Comparison of ENCODE assay signal across 10 cellular contexts in the genomic region with DNA sequence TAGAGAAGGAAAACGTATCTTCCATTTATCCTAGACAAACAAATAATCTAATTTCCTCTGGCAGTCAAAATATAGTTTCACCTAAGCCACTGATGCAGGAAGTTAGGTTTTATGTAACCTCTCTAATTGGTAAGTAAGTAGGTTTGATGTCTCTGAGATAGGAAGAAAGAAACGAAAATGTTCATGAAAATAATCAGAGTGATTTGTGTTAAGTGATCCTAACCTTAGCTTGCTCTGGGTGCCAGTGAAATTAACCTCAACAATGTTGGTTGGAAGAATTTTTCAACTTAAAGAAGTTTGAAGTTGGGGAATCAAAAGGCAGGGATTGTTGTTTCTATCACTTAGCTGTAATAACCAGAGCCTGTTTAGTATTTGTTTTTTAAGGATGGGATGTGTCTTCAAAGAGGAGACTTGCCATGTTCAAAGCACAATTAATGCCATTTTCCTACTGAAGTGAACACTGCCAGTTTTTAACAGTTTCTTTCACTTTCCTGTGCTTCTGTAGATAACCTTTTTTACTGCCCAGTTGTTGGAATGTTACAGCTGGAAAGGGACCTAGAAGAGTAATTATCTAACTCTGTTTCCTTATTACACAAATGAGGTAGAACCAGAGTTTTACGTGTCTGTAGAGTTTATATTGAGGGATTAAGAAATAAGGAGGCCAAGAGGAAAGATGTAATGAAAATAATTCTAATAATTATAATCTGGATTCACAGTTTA. TPM values are rescaled to one million over a fixed set of nuclear protein-coding genes. Genes with fewer than 3 reads are reported as not detected.
A peak's percentile ranks its signal among the peaks of the same experiment; 100 is the strongest.
DNase-seq lines count a peak whose midpoint lies in the region; ATAC-seq, FAIRE-seq and TF ChIP-seq lines count a peak whose summit lies in the region.
"Had no signal": no experiment of that assay in that cellular context is flagged by ENCODE, and none has a peak within 500 bp of the region (broad histone marks: within the 10 kb centered on the region; RNA-seq: fewer than 3 reads in every experiment).

No MANE protein-coding gene starts in this region.

- POLR2A ChIA-PET in OCI-LY7 (lab: Charles Lee), result interaction anchor here (1.1 to 3.2 kb wide), 15 partner anchors 8 to 156 kb away, joined by 3 to 29 read pairs (median 4); partner anchors contain the start of genes DCLRE1B and HIPK1

- intact Hi-C loops in OCI-LY7 (cut with micrococcal nuclease; ENCODE audit: unreplicated experiment), result loop anchor here (2.0 to 10.0 kb wide), 3 partner anchors 135 to 993 kb away; partner anchors contain the start of genes CSDE1, RSBN1 and SLC16A1

- H3K79me2 ChIP-seq in OCI-LY7 (ENCODE audit: insufficient read depth, low read depth, low read length) (peaks cover 98% of the 10 kb centered on the region), osteoblast (ENCODE audit: insufficient read depth, low read length) (peaks cover 83% of the 10 kb centered on the region)

- CTCF ChIA-PET in OCI-LY7 (lab: Charles Lee; ENCODE audit: unreplicated experiment), result interaction anchor here (0.6 to 1.2 kb wide), 2 partner anchors 77 to 247 kb away, joined by 3 read pairs; no protein-coding TSS in a partner anchor

- H4K20me1 ChIP-seq in OCI-LY7 (ENCODE audit: insufficient read depth, low read length) (no peaks in the 10 kb centered on the region), osteoblast (ENCODE audit: insufficient read depth, low read length) (no peaks in the 10 kb centered on the region)

- H3K4me1 ChIP-seq in CD4-positive, CD25-positive, alpha-beta regulatory T cell (ENCODE audit: control insufficient read depth, insufficient read depth, low read length, poor library complexity, severe bottlenecking), result peaks cover 43% of the 10 kb centered on the region
- H3K4me1 ChIP-seq in OCI-LY7 (ENCODE audit: insufficient read depth, low read length, poor library complexity, severe bottlenecking) (peaks cover 52% of the 10 kb centered on the region), osteoblast (ENCODE audit: insufficient read depth, low read length) (peaks cover 4% of the 10 kb centered on the region)
- H3K4me1 ChIP-seq in effector memory CD4-positive, alpha-beta T cell (ENCODE audit: control insufficient read depth, insufficient read depth, low read length, poor library complexity, severe bottlenecking), result peaks cover 33% of the 10 kb centered on the region

- H3K36me3 Mint-ChIP-seq in CD4-positive, CD25-positive, alpha-beta regulatory T cell, result peaks cover 4% of the 10 kb centered on the region

- no peaks in the 10 kb centered on the region for H3K27me3 Mint-ChIP-seq in CD4-positive, CD25-positive, alpha-beta regulatory T cell

- no TSS peak for BruUV-seq in OCI-LY7 (replicated peaks; lab: Mats Ljungman, UMichigan)

- H3K4me3 Mint-ChIP-seq in CD4-positive, CD25-positive, alpha-beta regulatory T cell, result peak overlapping the region; percentile 50 to 88 (median 80)

- peak overlapping the region; percentile 69 for H3K4me2 ChIP-seq in OCI-LY7 (ENCODE audit: low read length)
- peak overlapping the region; percentile 31 for H3K4me2 ChIP-seq in osteoblast (ENCODE audit: insufficient read depth, low read length)

- peak in 2 of 3 donors; percentile 49 to 50 for DNase-seq in CD4-positive, CD25-positive, alpha-beta regulatory T cell
- DNase-seq in OCI-LY7 (ENCODE audit: low spot score), result peak; percentile 29
- no peak for DNase-seq in effector memory CD4-positive, alpha-beta T cell
- no peak for DNase-seq in osteoblast (ENCODE audit: insufficient read length, low spot score, missing footprints)
- no peak for DNase-seq in NCI-H1105 (lab: John Stamatoyannopoulos, UW)
- DNase-seq in D721Med (ENCODE audit: insufficient read length, low spot score), result no peak
- DNase-seq in inferior parietal cortex (ENCODE audit: extremely low spot score), result no peak
- DNase-seq: Calu3, testis had no signal

- H3K27ac ChIP-seq in CD4-positive, CD25-positive, alpha-beta regulatory T cell (ENCODE audit: insufficient read depth, low read length, poor library complexity, severe bottlenecking), result peak overlapping the region; percentile 82
- peak overlapping the region; percentile 88 for H3K27ac ChIP-seq in OCI-LY7 (ENCODE audit: low read depth, low read length, poor library complexity, severe bottlenecking)
- H3K27ac ChIP-seq in effector memory CD4-positive, alpha-beta T cell (ENCODE audit: insufficient read depth, low read length, poor library complexity, severe bottlenecking), result peak overlapping the region; percentile 72
- H3K27ac ChIP-seq in osteoblast (ENCODE audit: low read depth, low read length), result no peak overlapping the region

- no peak for FAIRE-seq in D721Med (lab: Jason Lieb, UNC)

- peak; percentile 58 to 64 for ATAC-seq in CD4-positive, CD25-positive, alpha-beta regulatory T cell (ENCODE audit: low read depth in 2 of 2)
- ATAC-seq in GM19455 (IDR thresholded peaks at IDR 0.05; ENCODE audit: unreplicated experiment), result no peak

- H3K9me3 ChIP-seq in CD4-positive, CD25-positive, alpha-beta regulatory T cell (ENCODE audit: control insufficient read depth in 2 of 2, low read length in 2 of 2), result no peaks in the 10 kb centered on the region
- H3K9me3 ChIP-seq in OCI-LY7 (ENCODE audit: low read length), result peaks cover 21% of the 10 kb centered on the region; the same call in 1 of the 2 replicates
- no peaks in the 10 kb centered on the region for H3K9me3 ChIP-seq in effector memory CD4-positive, alpha-beta T cell (ENCODE audit: control insufficient read depth, low read length)
- H3K9me3 ChIP-seq in osteoblast (ENCODE audit: low read depth, low read length), result no peaks in the 10 kb centered on the region
- H3K9me3 ChIP-seq: testis had no signal

- peaks cover 29 to 82% (median 62%) of the 10 kb centered on the region in 4 donors for H3K4me1 Mint-ChIP-seq in CD4-positive, CD25-positive, alpha-beta regulatory T cell

- H3K27ac Mint-ChIP-seq in CD4-positive, CD25-positive, alpha-beta regulatory T cell, result peak overlapping the region; percentile 88 to 97 (median 93)

- peaks cover 20% of the 10 kb centered on the region for H3K36me3 ChIP-seq in CD4-positive, CD25-positive, alpha-beta regulatory T cell (ENCODE audit: control insufficient read depth, insufficient read depth, low read length)
- H3K36me3 ChIP-seq in OCI-LY7 (ENCODE audit: insufficient read depth, low read length) (peaks cover 45% of the 10 kb centered on the region), osteoblast (ENCODE audit: insufficient read depth, low read length) (no peaks in the 10 kb centered on the region)
- H3K36me3 ChIP-seq in effector memory CD4-positive, alpha-beta T cell (ENCODE audit: control insufficient read depth, insufficient read depth, low read length), result peaks cover 5% of the 10 kb centered on the region

- H2AFZ ChIP-seq in OCI-LY7 (ENCODE audit: low read length) (peak overlapping the region; percentile 4; the same call in 1 of the 2 replicates), osteoblast (ENCODE audit: low read length) (no peak overlapping the region)

- no peaks in the 10 kb centered on the region for H3K9me3 Mint-ChIP-seq in CD4-positive, CD25-positive, alpha-beta regulatory T cell

- H3K27me3 ChIP-seq in CD4-positive, CD25-positive, alpha-beta regulatory T cell (ENCODE audit: control insufficient read depth, insufficient read depth, low read length), result no peaks in the 10 kb centered on the region
- H3K27me3 ChIP-seq in effector memory CD4-positive, alpha-beta T cell (replicated peaks; ENCODE audit: control insufficient read depth, insufficient read depth, low read length, poor library complexity, severe bottlenecking), result no peaks in the 10 kb centered on the region
- no peaks in the 10 kb centered on the region for H3K27me3 ChIP-seq in osteoblast (ENCODE audit: insufficient read depth, low read length)
- H3K27me3 ChIP-seq: testis had no signal

- H3K9me2 ChIP-seq in OCI-LY7 (ENCODE audit: insufficient read depth, low read length), result no peaks in the 10 kb centered on the region

- H3K4me3 ChIP-seq in CD4-positive, CD25-positive, alpha-beta regulatory T cell (ENCODE audit: low read depth, low read length), result peak overlapping the region; percentile 75
- H3K4me3 ChIP-seq in OCI-LY7 (ENCODE audit: low read depth, low read length, poor library complexity, severe bottlenecking), result peak overlapping the region; percentile 50
- peak overlapping the region; percentile 29 for H3K4me3 ChIP-seq in effector memory CD4-positive, alpha-beta T cell (ENCODE audit: insufficient read depth, low read depth, low read length, poor library complexity, severe bottlenecking)
- H3K4me3 ChIP-seq in osteoblast (ENCODE audit: insufficient read depth, low read length), result no peak overlapping the region
- H3K4me3 ChIP-seq: testis had no signal

- TF ChIP-seq CTCF in OCI-LY7 (conservative IDR thresholded peaks at IDR 0.05; ENCODE audit: low read length) (no peak), osteoblast (IDR thresholded peaks at IDR 0.05; ENCODE audit: extremely low read depth, low read depth, low read length) (no peak), D721Med (IDR thresholded peaks at IDR 0.05; ENCODE audit: insufficient read depth, missing control alignments) (no peak)

RNA-seq across cellular contexts. Expression of gene HIPK1, which starts 18.4 kb away (rescaled TPM):
- total RNA-seq in CD4-positive, CD25-positive, alpha-beta regulatory T cell, result 189 TPM
- 10 to 100 TPM in 2 of 4 donors, 1 to 10 TPM in 2; 8.6 to 12.5 (median 11.0) TPM for polyA plus RNA-seq in CD4-positive, CD25-positive, alpha-beta regulatory T cell
- total RNA-seq in OCI-LY7 (2014; rRNA removed; shearing (Covaris generic)), result 17.3 and 20.4 TPM in 2 replicates
- total RNA-seq in OCI-LY7 (2022) (50.2 and 52.6 TPM in 2 replicates), osteoblast (22.7 and 23.9 TPM in 2 replicates)

RNA-seq across cellular contexts. Expression of gene OLFML3, which starts 31.7 kb away (rescaled TPM):
- 0.64 TPM for total RNA-seq in CD4-positive, CD25-positive, alpha-beta regulatory T cell
- polyA plus RNA-seq in CD4-positive, CD25-positive, alpha-beta regulatory T cell, result not detected
- total RNA-seq in OCI-LY7 (2014; rRNA removed; shearing (Covaris generic)), result 0.21 and 0.44 TPM in 2 replicates
- 0.34 and 0.35 TPM in 2 replicates for total RNA-seq in OCI-LY7 (2022)
- 359 and 418 TPM in 2 replicates for total RNA-seq in osteoblast
- total RNA-seq: Calu3 had no signal

RNA-seq across cellular contexts. Expression of gene DCLRE1B, which starts 42.4 kb away (rescaled TPM):
- total RNA-seq in CD4-positive, CD25-positive, alpha-beta regulatory T cell, result 7.0 TPM
- polyA plus RNA-seq in CD4-positive, CD25-positive, alpha-beta regulatory T cell, result 1 to 10 TPM; 2.2 to 6.6 (median 4.7) TPM
- 17.3 and 20.1 TPM in 2 replicates for total RNA-seq in OCI-LY7 (2014; rRNA removed; shearing (Covaris generic))
- total RNA-seq in OCI-LY7 (2022) (20.8 and 20.9 TPM in 2 replicates), osteoblast (3.6 and 4.7 TPM in 2 replicates)

RNA-seq across cellular contexts. Expression of gene AP4B1, which starts 42.9 kb away (rescaled TPM):
- total RNA-seq in CD4-positive, CD25-positive, alpha-beta regulatory T cell, result 53.6 TPM
- 10 to 100 TPM; 12.9 to 16.1 (median 14.5) TPM for polyA plus RNA-seq in CD4-positive, CD25-positive, alpha-beta regulatory T cell
- 37.7 and 45.3 TPM in 2 replicates for total RNA-seq in OCI-LY7 (2014; rRNA removed; shearing (Covaris generic))
- 40.5 and 42.5 TPM in 2 replicates for total RNA-seq in OCI-LY7 (2022)
- 14.1 and 15.9 TPM in 2 replicates for total RNA-seq in osteoblast

Comparison
In these comparisons a context has a peak if more than half of its experiments do, and no peak if none do; other contexts are left out.
1. DNase-seq: peak in CD4-positive, CD25-positive, alpha-beta regulatory T cell (2 of 3) and OCI-LY7 (single experiment); none in effector memory CD4-positive, alpha-beta T cell (0 of 3), osteoblast (single experiment), NCI-H1105 (single experiment), D721Med (single experiment) and inferior parietal cortex (single experiment).
2. RNA of gene OLFML3, which starts 31.7 kb away (total RNA-seq): 359 to 418 TPM in osteoblast; 0.64 TPM in CD4-positive, CD25-positive, alpha-beta regulatory T cell (single experiment) and 0.21 to 0.44 TPM in OCI-LY7; every median in the first group is over 100 times any median in the second.